ENCODE assay signal across 1 cellular context in the genomic region with DNA sequence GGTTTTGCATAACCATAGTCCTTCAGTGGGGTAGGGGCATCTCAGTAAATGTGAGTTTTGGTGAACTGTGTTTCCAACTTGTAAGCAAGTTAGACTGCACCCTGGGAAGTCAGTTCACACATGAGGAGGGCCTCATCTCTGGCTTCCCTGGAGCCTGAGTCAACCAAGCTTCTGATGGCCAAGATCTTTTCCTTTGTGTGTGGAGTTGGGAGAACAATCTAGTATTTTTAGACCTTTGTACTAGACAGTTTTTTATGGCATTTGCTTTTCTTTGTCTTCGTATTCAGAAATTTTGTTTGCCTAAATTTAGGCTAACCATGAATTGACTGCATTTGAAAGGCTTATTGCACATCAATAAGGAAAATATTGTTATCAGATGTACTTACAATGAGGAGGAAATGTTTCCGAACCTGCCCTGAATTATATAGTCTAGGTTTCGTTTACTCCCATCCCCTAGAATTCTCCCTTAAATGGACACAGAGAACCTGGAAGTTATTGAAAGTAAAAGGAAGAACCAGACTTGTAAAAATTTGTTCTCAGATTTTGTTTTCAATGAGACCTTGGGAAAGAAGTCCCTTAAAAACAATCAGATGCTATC.
TF ChIP-seq lines count a peak whose summit lies in the region.

No MANE protein-coding gene starts in this region.

TF ChIP-seq in GM12878, 131 proteins besides CTCF, POLR2A, EP300 and RAD21 (continued from another document):
- no peak for TF ChIP-seq EGR1 (IDR thresholded peaks at IDR 0.05; ENCODE audit: borderline replicate concordance in 1 of 2, low read depth in 2 of 2, low read length in 2 of 2)
